In the genomic region with DNA sequence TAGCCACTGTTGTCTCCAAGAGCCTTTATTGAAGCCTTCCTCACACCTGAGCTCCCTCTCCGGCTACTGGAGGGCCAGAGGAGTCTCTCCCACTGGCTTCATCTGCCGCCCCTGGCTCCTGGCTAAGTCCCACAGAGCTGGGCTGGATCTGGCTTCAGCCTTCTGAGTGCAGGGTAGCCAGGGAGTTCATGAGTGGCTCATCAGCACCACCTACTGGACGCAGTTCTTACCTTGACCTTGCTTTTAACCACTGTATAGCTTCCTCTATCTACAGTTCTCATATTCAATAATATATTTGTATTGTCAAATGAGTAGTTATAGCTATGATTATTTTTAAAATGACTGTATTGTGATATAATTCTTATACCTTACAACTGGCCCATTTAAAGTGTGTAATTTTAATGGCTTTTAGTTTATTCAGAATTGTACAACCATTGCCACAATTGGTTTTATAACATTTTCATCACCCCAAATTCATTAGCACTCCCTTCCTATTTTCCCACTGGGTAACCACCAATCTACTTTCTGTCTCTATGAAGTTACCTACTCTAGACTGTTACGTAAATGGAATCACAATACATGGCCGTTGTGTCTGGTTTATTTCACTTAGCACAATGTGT, we compare ENCODE assay signal across 9 cellular contexts. TPM values are rescaled to one million over a fixed set of nuclear protein-coding genes. Genes with fewer than 3 reads are reported as not detected.
A peak's percentile ranks its signal among the peaks of the same experiment; 100 is the strongest.
DNase-seq lines count a peak whose midpoint lies in the region; ATAC-seq and TF ChIP-seq lines count a peak whose summit lies in the region.
"Had no signal": no experiment of that assay in that cellular context is flagged by ENCODE, and none has a peak within 500 bp of the region (broad histone marks: within the 10 kb centered on the region; RNA-seq: fewer than 3 reads in every experiment).

No MANE protein-coding gene starts in this region.

- H3K27ac ChIP-seq in layer of hippocampus (ENCODE audit: low read depth, low read length), result peak overlapping the region; percentile 63

- no peaks in the 10 kb centered on the region for H3K4me1 ChIP-seq in BE2C

- H3K27me3 ChIP-seq in BE2C, result no peaks in the 10 kb centered on the region
- H3K27me3 ChIP-seq in layer of hippocampus (ENCODE audit: control insufficient read depth, insufficient read depth, low read length), result no peaks in the 10 kb centered on the region

- peak; percentile 100 for ATAC-seq in HG03354 (IDR thresholded peaks at IDR 0.05; ENCODE audit: poor library complexity, severe bottlenecking, unreplicated experiment)

- DNase-seq in BE2C, result peak; percentile 78
- peak; percentile 79 for DNase-seq in GM19238 (ENCODE audit: insufficient read length, low spot score)
- DNase-seq in NCI-H446 treated with DMSO at 0.1 percent for 48 hours (lab: John Stamatoyannopoulos, UW), result peak; percentile 51
- peak; percentile 76 for DNase-seq in activated CD4-positive, CD25-positive, alpha-beta regulatory T cell treated with anti-CD3 and anti-CD28 coated beads, Interleukin-2, amount 50 U/mL, for 72 hours
- DNase-seq in cerebellum (ENCODE audit: low spot score), result peak; percentile 55
- DNase-seq in stimulated activated CD4-positive, alpha-beta T cell treated with anti-CD3 and anti-CD28 coated beads, Interleukin-4, amount 100 ng/mL, for 24 hours, result peak; percentile 81

- H3K9me3 ChIP-seq in BE2C, result no peaks in the 10 kb centered on the region

- TF ChIP-seq CTCF in BE2C (IDR thresholded peaks at IDR 0.05; ENCODE audit: low read depth, low read length), result peak; percentile 72

- no peaks in the 10 kb centered on the region for H3K36me3 ChIP-seq in BE2C

- H3K4me3 ChIP-seq in BE2C (ENCODE audit: low read depth, low read length), result no peak overlapping the region

RNA-seq across cellular contexts. Expression of a gene that starts 17.7 kb away (rescaled TPM):
- polyA plus RNA-seq in BE2C (2012; ENCODE audit: insufficient read depth, insufficient read length, low read depth), result not detected
- total RNA-seq in cerebellum, result 0.36 TPM
- polyA plus RNA-seq: IgD-negative memory B cell had no signal

RNA-seq across cellular contexts. Expression of a gene that starts 45.6 kb away (rescaled TPM):
- polyA plus RNA-seq in BE2C (2012; ENCODE audit: insufficient read depth, insufficient read length, low read depth), result 12.1 TPM
- 32.0 TPM for total RNA-seq in cerebellum

RNA-seq across cellular contexts. Expression of a gene that starts 55.9 kb away (rescaled TPM):
- 30.1 TPM for polyA plus RNA-seq in BE2C (2012; ENCODE audit: insufficient read depth, insufficient read length, low read depth)
- total RNA-seq in cerebellum, result 36.5 TPM
